In genomic region chr11:12110714-12111481, GRCh38 we compare ENCODE assay signal across 8 cellular contexts. TPM values are rescaled to one million over a fixed set of nuclear protein-coding genes. Genes with fewer than 3 reads are reported as not detected.
DNase-seq lines count a peak whose midpoint lies in the region; ATAC-seq and TF ChIP-seq lines count a peak whose summit lies in the region.

No MANE protein-coding gene starts in this region.

- no peak for TF ChIP-seq CTCF in left lung (IDR thresholded peaks at IDR 0.05)

- ATAC-seq in GM18870 (IDR thresholded peaks at IDR 0.05; ENCODE audit: unreplicated experiment) (peak; percentile 22), HG03066 (IDR thresholded peaks at IDR 0.05; ENCODE audit: low read depth, unreplicated experiment) (peak; percentile 33), left lung (peak; percentile 42)
- ATAC-seq in stimulated activated naive B cell treated with anti-CD40 and anti-IgM and Interleukin-4, amounts not matched to agents 10 μg/mL and 1 μg/mL and 100 μg/mL, for 72 hours (replicated peaks), result peak; percentile 50 to 53

- H3K4me3 ChIP-seq in BLaER1 treated with 17β-estradiol and CSF1 and Interleukin-3, amounts not matched to agents 10 nM and 100 nM, result peak overlapping the region; percentile 27 to 68 (median 57)
- H3K4me3 ChIP-seq in SK-N-MC, result peak overlapping the region; percentile 66
- peak overlapping the region; percentile 87 to 88 for H3K4me3 ChIP-seq in left lung

- H3K4me1 ChIP-seq in BLaER1 treated with 17β-estradiol and CSF1 and Interleukin-3, amounts not matched to agents 10 nM and 100 nM, result peaks cover 30 to 48% (median 33%) of the 10 kb centered on the region in 10 experiments
- peaks cover 12 to 52% of the 10 kb centered on the region in 2 donors for H3K4me1 ChIP-seq in left lung

- peak overlapping the region; percentile 68 to 70 for H3K4me3 Mint-ChIP-seq in stimulated activated naive B cell treated with anti-CD40 and anti-IgM and Interleukin-4, amounts not matched to agents 10 μg/mL and 1 μg/mL and 100 μg/mL, for 72 hours

- H3K27me3 ChIP-seq in BLaER1 treated with 17β-estradiol and CSF1 and Interleukin-3, amounts not matched to agents 10 nM and 100 nM, result peaks cover 5 to 10% (median 7%) of the 10 kb centered on the region in 11 experiments; a peak in 11 of 22 replicates
- H3K27me3 ChIP-seq in left lung, result no peaks in the 10 kb centered on the region

- peaks cover 3 to 24% of the 10 kb centered on the region in 2 donors for H3K4me1 Mint-ChIP-seq in stimulated activated naive B cell treated with anti-CD40 and anti-IgM and Interleukin-4, amounts not matched to agents 10 μg/mL and 1 μg/mL and 100 μg/mL, for 72 hours

- no peaks in the 10 kb centered on the region for H3K9me3 Mint-ChIP-seq in stimulated activated naive B cell treated with anti-CD40 and anti-IgM and Interleukin-4, amounts not matched to agents 10 μg/mL and 1 μg/mL and 100 μg/mL, for 72 hours

- peaks cover 24 to 59% of the 10 kb centered on the region in 2 donors for H3K27me3 Mint-ChIP-seq in stimulated activated naive B cell treated with anti-CD40 and anti-IgM and Interleukin-4, amounts not matched to agents 10 μg/mL and 1 μg/mL and 100 μg/mL, for 72 hours

- H3K36me3 Mint-ChIP-seq in stimulated activated naive B cell treated with anti-CD40 and anti-IgM and Interleukin-4, amounts not matched to agents 10 μg/mL and 1 μg/mL and 100 μg/mL, for 72 hours, result no peaks in the 10 kb centered on the region

- DNase-seq in SK-N-MC (ENCODE audit: low read depth, low spot score) (no peak), left lung (peak in 1 of 2 donors; percentile 88), DMS153 treated with DMSO at 0.1 percent for 48 hours (lab: John Stamatoyannopoulos, UW; ENCODE audit: unreplicated experiment) (no peak)
- peak; percentile 23 for DNase-seq in central memory CD4-positive, alpha-beta T cell
- no peak for DNase-seq in stimulated activated naive B cell treated with anti-CD40 and anti-IgM and Interleukin-4, amounts not matched to agents 10 μg/mL and 1 μg/mL and 100 μg/mL, for 72 hours

- H3K27ac Mint-ChIP-seq in stimulated activated naive B cell treated with anti-CD40 and anti-IgM and Interleukin-4, amounts not matched to agents 10 μg/mL and 1 μg/mL and 100 μg/mL, for 72 hours, result peak overlapping the region; percentile 67

- H4K20me1 ChIP-seq in BLaER1 treated with 17β-estradiol and CSF1 and Interleukin-3, amounts not matched to agents 10 nM and 100 nM, result peaks cover 0 to 7% (median 0%) of the 10 kb centered on the region in 11 experiments; a peak in 2 of 22 replicates

- H3K27ac ChIP-seq in BLaER1 treated with 17β-estradiol and CSF1 and Interleukin-3, amounts not matched to agents 10 nM and 100 nM, result peak overlapping the region in 3 of 11 experiments; percentile 36 to 52 (median 46); a peak in 4 of 22 replicates
- H3K27ac ChIP-seq in SK-N-MC, result no peak overlapping the region
- peak overlapping the region; percentile 80 to 81 for H3K27ac ChIP-seq in left lung

- no peaks in the 10 kb centered on the region for H3K36me3 ChIP-seq in BLaER1 treated with 17β-estradiol and CSF1 and Interleukin-3, amounts not matched to agents 10 nM and 100 nM
- H3K36me3 ChIP-seq in SK-N-MC (ENCODE audit: insufficient read depth, low read length) (no peaks in the 10 kb centered on the region), left lung (no peaks in the 10 kb centered on the region)

- intact Hi-C loops in left lung (cut with DNase I), result no loop called here

- no peaks in the 10 kb centered on the region for H3K9me3 ChIP-seq in BLaER1 treated with 17β-estradiol and CSF1 and Interleukin-3, amounts not matched to agents 10 nM and 100 nM (replicated peaks in 1 of 11)
- no peaks in the 10 kb centered on the region for H3K9me3 ChIP-seq in SK-N-MC (ENCODE audit: low read depth, low read length)
- no peaks in the 10 kb centered on the region for H3K9me3 ChIP-seq in left lung

- H3K9ac ChIP-seq in BLaER1 treated with 17β-estradiol and CSF1 and Interleukin-3, amounts not matched to agents 10 nM and 100 nM, result peak overlapping the region; percentile 27 to 83 (median 66); a peak in 21 of 22 replicates
- H3K9ac ChIP-seq in SK-N-MC (ENCODE audit: insufficient read length), result no peak overlapping the region

- H3K4me2 ChIP-seq in BLaER1 treated with 17β-estradiol and CSF1 and Interleukin-3, amounts not matched to agents 10 nM and 100 nM, result peak overlapping the region; percentile 76 to 99 (median 92)

RNA-seq across cellular contexts. Expression of gene MICAL2, which starts 0.5 kb away (rescaled TPM):
- 100 to 1,000 TPM; 242 to 293 TPM for total RNA-seq in left lung
